Comparison of ENCODE assay signal across 1 cellular context in genomic region chr10:89419548-89419947, GRCh38.
TF ChIP-seq lines count a peak whose summit lies in the region.

No MANE protein-coding gene starts in this region.

TF ChIP-seq in GM23338, 12 proteins besides CTCF, POLR2A, EP300 and RAD21 (continued from another document):
- no peak for TF ChIP-seq ZNF462 (CRISPR knock-in tag; IDR thresholded peaks at IDR 0.05)
- TF ChIP-seq NANOG (IDR thresholded peaks at IDR 0.05; ENCODE audit: borderline replicate concordance), result no peak
- TF ChIP-seq POLR2AphosphoS5 (IDR thresholded peaks at IDR 0.05; ENCODE audit: low read depth), result no peak
- TF ChIP-seq ZNF331 (CRISPR knock-in tag; IDR thresholded peaks at IDR 0.05; ENCODE audit: low read depth), result no peak
- TF ChIP-seq EZH2phosphoT487 (IDR thresholded peaks at IDR 0.05; ENCODE audit: unreplicated experiment), result no peak
- no peak for TF ChIP-seq STAT1 (IDR thresholded peaks at IDR 0.05; ENCODE audit: unreplicated experiment)
- no peak for TF ChIP-seq EZH2 (IDR thresholded peaks at IDR 0.05; ENCODE audit: low read depth, unreplicated experiment)
- no peak for TF ChIP-seq ETS1 (IDR thresholded peaks at IDR 0.05)
- TF ChIP-seq CREB1 (CRISPR knock-in tag; IDR thresholded peaks at IDR 0.05; ENCODE audit: low read depth), result no peak
TF ChIP-seq in GM23338: peak in this region for 0.
